8 cellular contexts compared by ENCODE assay signal in genomic region chr2:197209742-197210408, GRCh38.
A peak's percentile ranks its signal among the peaks of the same experiment; 100 is the strongest.
DNase-seq lines count a peak whose midpoint lies in the region; ATAC-seq and TF ChIP-seq lines count a peak whose summit lies in the region.

No MANE protein-coding gene starts in this region.

- no peaks in the 10 kb centered on the region for H3K9me3 Mint-ChIP-seq in type B pancreatic cell

- H3K27ac ChIP-seq in right cardiac atrium (ENCODE audit: low read length): no peak overlapping the region

- intact Hi-C loops in sciatic nerve (cut with DNase I): no loop called here
- intact Hi-C loops in right cardiac atrium (cut with DNase I): loop anchor here in 1 of 4 donors (10.0 kb wide), 1 partner anchor 45 kb away; no protein-coding TSS in a partner anchor

- DNase-seq in T-helper 2 cell (peak in 4 of 5 experiments; percentile 42 to 86 (median 51)), epithelial cell of proximal tubule (ENCODE audit: low read depth) (peak; percentile 57), type B pancreatic cell (ENCODE audit: extremely low spot score, unreplicated experiment) (no peak), sciatic nerve (ENCODE audit: low spot score) (no peak), H7 (no peak), right cardiac atrium (no peak)

- no peaks in the 10 kb centered on the region for H3K36me3 Mint-ChIP-seq in type B pancreatic cell

- TF ChIP-seq CTCF in epithelial cell of proximal tubule (conservative IDR thresholded peaks at IDR 0.05; ENCODE audit: low read depth, low read length) (no peak), type B pancreatic cell (conservative IDR thresholded peaks at IDR 0.05) (no peak)

- H3K4me3 Mint-ChIP-seq in type B pancreatic cell: no peak overlapping the region

- H3K27me3 ChIP-seq in H7 (ENCODE audit: control insufficient read depth, insufficient read depth, low read length): no peaks in the 10 kb centered on the region
- no peaks in the 10 kb centered on the region for H3K27me3 ChIP-seq in right cardiac atrium (ENCODE audit: control insufficient read depth, insufficient read depth)

- no peaks in the 10 kb centered on the region for H3K27me3 Mint-ChIP-seq in type B pancreatic cell

- peak; percentile 43 for TF ChIP-seq POLR2A in GM18505 (IDR thresholded peaks at IDR 0.05; ENCODE audit: borderline replicate concordance, extremely low read depth, insufficient read depth, insufficient read length)

- H3K27ac Mint-ChIP-seq in type B pancreatic cell: peak overlapping the region; percentile 56

- no peak overlapping the region for H3K4me3 ChIP-seq in epithelial cell of proximal tubule (ENCODE audit: low read depth, low read length)
- H3K4me3 ChIP-seq in H7 (ENCODE audit: insufficient read depth, low read depth, low read length): no peak overlapping the region
- H3K4me3 ChIP-seq in right cardiac atrium (ENCODE audit: low read length): no peak overlapping the region

- H3K4me1 ChIP-seq in right cardiac atrium (ENCODE audit: control insufficient read depth, insufficient read depth, low read length): peaks cover 14% of the 10 kb centered on the region

- H3K36me3 ChIP-seq in H7 (replicated peaks; ENCODE audit: control insufficient read depth, insufficient read depth, low read length): no peaks in the 10 kb centered on the region

- peaks cover 25% of the 10 kb centered on the region for H3K4me1 Mint-ChIP-seq in type B pancreatic cell (ENCODE audit: unreplicated experiment)

- ATAC-seq in GM18505 (IDR thresholded peaks at IDR 0.05; ENCODE audit: unreplicated experiment) (peak; percentile 34), HG02840 (IDR thresholded peaks at IDR 0.05; ENCODE audit: low FRiP score, unreplicated experiment) (peak; percentile 30), sciatic nerve (no peak), right cardiac atrium (no peak)

- WGBS in right cardiac atrium: 82% methylated on average over 6 of the region's 6 CpGs

- no peaks in the 10 kb centered on the region for H3K9me3 ChIP-seq in right cardiac atrium (ENCODE audit: control insufficient read depth, low read length)

Comparison
In these comparisons a context has a peak if more than half of its experiments do, and no peak if none do; other contexts are left out.
1. ATAC-seq: peak in GM18505 (single experiment) and HG02840 (single experiment); none in sciatic nerve (single experiment) and right cardiac atrium (0 of 2).
2. DNase-seq: peak in T-helper 2 cell (4 of 5) and epithelial cell of proximal tubule (single experiment); none in type B pancreatic cell (single experiment), sciatic nerve (single experiment), H7 (single experiment) and right cardiac atrium (0 of 3).